In the genomic region with DNA sequence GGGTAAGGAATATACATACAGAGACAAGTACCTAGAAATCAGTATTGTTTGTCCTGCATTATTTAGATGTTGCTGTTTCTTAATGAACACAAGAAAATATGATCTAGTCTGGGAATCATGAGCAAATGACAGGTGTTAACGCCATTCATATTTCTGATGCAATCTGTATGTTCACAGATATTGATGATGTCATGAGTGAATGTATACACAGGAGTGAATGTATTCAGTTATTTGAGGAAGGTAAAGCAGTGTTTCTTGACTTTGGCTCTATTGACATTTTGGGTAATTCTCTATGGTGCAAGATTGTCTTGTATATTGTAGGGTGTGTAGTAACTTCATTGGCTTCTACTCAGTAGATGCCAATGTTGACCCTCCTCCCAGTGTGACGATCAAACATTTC, we compare ENCODE assay signal across 9 cellular contexts. TPM values are rescaled to one million over a fixed set of nuclear protein-coding genes. Genes with fewer than 3 reads are reported as not detected.
"Had no signal": no experiment of that assay in that cellular context is flagged by ENCODE, and none has a peak within 500 bp of the region (broad histone marks: within the 10 kb centered on the region; RNA-seq: fewer than 3 reads in every experiment).

No MANE protein-coding gene starts in this region.

- FAIRE-seq: G401.6, GM12878, GM12891, GM12892, GM18507, GM19239 had no signal

- H3K4me3 ChIP-seq: GM12878 had no signal

- DNase-seq: GDM1, GF-D8 had no signal

- ATAC-seq: GM12878 had no signal

RNA-seq across cellular contexts. Expression of gene RTL1, which starts 26.7 kb away (rescaled TPM):
- total RNA-seq: G401, GM12878 had no signal
- polyA plus RNA-seq: GM12878 had no signal
